17 cellular contexts compared by ENCODE assay signal in the genomic region with DNA sequence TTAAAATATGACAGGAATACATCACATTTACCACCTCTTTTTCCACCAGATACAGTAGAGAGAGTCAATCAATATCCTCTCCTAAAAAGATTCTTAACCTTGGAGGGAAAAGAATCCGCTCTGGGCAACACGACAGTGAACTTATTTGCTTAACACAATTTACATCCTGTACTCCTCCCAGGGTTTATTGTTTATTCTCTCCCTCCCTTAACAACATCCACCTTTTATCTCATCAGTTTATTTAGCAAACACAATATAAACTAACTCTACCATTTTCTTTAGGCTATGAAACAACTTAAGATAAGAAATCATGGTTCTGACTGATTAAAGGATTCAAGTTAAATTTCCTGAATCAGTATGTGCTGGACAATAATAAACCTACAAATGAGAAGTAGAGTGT. TPM values are rescaled to one million over a fixed set of nuclear protein-coding genes. Genes with fewer than 3 reads are reported as not detected.
DNase-seq lines count a peak whose midpoint lies in the region; ATAC-seq and TF ChIP-seq lines count a peak whose summit lies in the region.
"Had no signal": no experiment of that assay in that cellular context is flagged by ENCODE, and none has a peak within 500 bp of the region (broad histone marks: within the 10 kb centered on the region; RNA-seq: fewer than 3 reads in every experiment).

No MANE protein-coding gene starts in this region.

- H3K27me3 ChIP-seq in neutrophil, result no peaks in the 10 kb centered on the region
- no peaks in the 10 kb centered on the region for H3K27me3 ChIP-seq in GM23248 (replicated peaks; ENCODE audit: insufficient read depth)
- H3K27me3 ChIP-seq: esophagus squamous epithelium, pancreas, suprapubic skin had no signal

- DNase-seq in NCI-H1092 treated with DMSO at 0.1 percent for 48 hours (lab: John Stamatoyannopoulos, UW) (peak; percentile 15), NCI-H1092 (lab: John Stamatoyannopoulos, UW) (no peak), LNCaP clone FGC (ENCODE audit: low read depth) (peak; percentile 94), GM23248 (no peak), HT-29 (ENCODE audit: low spot score) (no peak)
- DNase-seq in stimulated activated naive CD8-positive, alpha-beta T cell treated with anti-CD3 and anti-CD28 coated beads, Interleukin-15, Interleukin-2, amounts not matched to agents 100 U/mL and 50 U/mL, for 24 hours, result no peak
- DNase-seq: activated naive CD8-positive, alpha-beta T cell treated with anti-CD3 and anti-CD28 coated beads, Interleukin-2, amount 50 U/mL, for 24 hours; esophagus squamous epithelium; mesendoderm; NCI-H2029; pancreas had no signal

- H3K9me3 ChIP-seq in neutrophil (no peaks in the 10 kb centered on the region), GM23248 (ENCODE audit: low read depth) (no peaks in the 10 kb centered on the region)
- H3K9me3 ChIP-seq: esophagus squamous epithelium, pancreas, suprapubic skin had no signal

- H3K9me2 ChIP-seq in GM23248 (ENCODE audit: insufficient read depth), result no peaks in the 10 kb centered on the region

- no peak overlapping the region for H2AFZ ChIP-seq in GM23248

- in situ Hi-C loops in GM23248 (cut with MboI), result no loop called here

- H3K79me2 ChIP-seq in GM23248 (ENCODE audit: insufficient read depth), result peaks cover 65% of the 10 kb centered on the region

- ATAC-seq in GM21737 (IDR thresholded peaks at IDR 0.05; ENCODE audit: unreplicated experiment), result peak; percentile 18
- no peak for ATAC-seq in stimulated activated naive CD8-positive, alpha-beta T cell treated with anti-CD3 and anti-CD28 coated beads, Interleukin-15, Interleukin-2, amounts not matched to agents 100 U/mL and 50 U/mL, for 24 hours
- ATAC-seq: activated naive CD8-positive, alpha-beta T cell treated with anti-CD3 and anti-CD28 coated beads, Interleukin-2, amount 50 U/mL, for 24 hours; K562 had no signal

- 98% methylated on average over 2 of the region's 2 CpGs for WGBS in GM23248 (ENCODE audit: low coverage in 1 of 2, low lambda C conversion rate in 2 of 2, missing lambda C conversion rate in 2 of 2), 2 experiments

- TF ChIP-seq CTCF in LNCaP clone FGC (IDR thresholded peaks at IDR 0.05; ENCODE audit: control insufficient read depth, extremely low read depth, insufficient read depth) (no peak), neutrophil (IDR thresholded peaks at IDR 0.05) (no peak)

- no peaks in the 10 kb centered on the region for H4K20me1 ChIP-seq in GM23248 (ENCODE audit: insufficient read depth)

- 0 out of 2 replicates have a peak, but pooled peaks cover 3% of the 10 kb centered on the region for H3F3A ChIP-seq in GM23248 (ENCODE audit: insufficient read depth)

- peak overlapping the region; percentile 67 for H3K27ac ChIP-seq in neutrophil
- no peak overlapping the region for H3K27ac ChIP-seq in GM23248
- H3K27ac ChIP-seq: esophagus squamous epithelium, pancreas, SK-N-MC, suprapubic skin, WERI-Rb-1 had no signal

- H3K4me1 ChIP-seq in neutrophil (ENCODE audit: control insufficient read depth in 1 of 2, insufficient read depth in 1 of 2, low read depth in 1 of 2, low read length in 1 of 2) (peaks cover 31 to 39% of the 10 kb centered on the region in 2 experiments), GM23248 (ENCODE audit: insufficient read depth) (peaks cover 15% of the 10 kb centered on the region)

- H3K4me3 ChIP-seq in LNCaP clone FGC (ENCODE audit: low read depth, low read length) (peak overlapping the region; percentile 19), neutrophil (ENCODE audit: low read depth in 1 of 2, low read length in 1 of 2) (no peak overlapping the region), GM23248 (no peak overlapping the region)
- H3K4me3 ChIP-seq: esophagus squamous epithelium, K562, pancreas, SK-N-MC, suprapubic skin had no signal

- no peak overlapping the region for H3K4me2 ChIP-seq in GM23248 (ENCODE audit: unreplicated experiment)

- no peak overlapping the region for H3K9ac ChIP-seq in GM23248

- peaks cover 7% of the 10 kb centered on the region for H3K36me3 ChIP-seq in neutrophil
- peaks cover 3% of the 10 kb centered on the region; the same call in 1 of the 2 replicates for H3K36me3 ChIP-seq in GM23248 (ENCODE audit: low read depth)
- H3K36me3 ChIP-seq: esophagus squamous epithelium, pancreas, suprapubic skin, WERI-Rb-1 had no signal

RNA-seq across cellular contexts. Expression of gene CERT1, which starts 50.9 kb away (rescaled TPM):
- 8.1 and 17.3 TPM in 2 replicates for total RNA-seq in GM23248 (2014; rRNA removed; shearing (Covaris generic))
- 14.1 and 15.2 TPM in 2 replicates for polyA plus RNA-seq in GM23248 (2016; fragmentation: Nextera tagmentation; extraction: Ambion mirVana)
- total RNA-seq in HT-29 (2014; rRNA removed; shearing (Covaris generic)), result 4.9 and 6.8 TPM in 2 replicates

RNA-seq across cellular contexts. Expression of gene POLK, which starts 51.2 kb away (rescaled TPM):
- 20.7 and 25.7 TPM in 2 replicates for total RNA-seq in GM23248 (2014; rRNA removed; shearing (Covaris generic))
- 22.2 and 24.2 TPM in 2 replicates for polyA plus RNA-seq in GM23248 (2016; fragmentation: Nextera tagmentation; extraction: Ambion mirVana)
- total RNA-seq in HT-29 (2014; rRNA removed; shearing (Covaris generic)), result 3.8 and 4.3 TPM in 2 replicates

Comparison
In these comparisons a context has a peak if more than half of its experiments do, and no peak if none do; other contexts are left out.
1. DNase-seq: peak in NCI-H1092 treated with DMSO at 0.1 percent for 48 hours (single experiment) and LNCaP clone FGC (single experiment); none in NCI-H1092 (single experiment), stimulated activated naive CD8-positive, alpha-beta T cell treated with anti-CD3 and anti-CD28 coated beads, Interleukin-15, Interleukin-2, amounts not matched to agents 100 U/mL and 50 U/mL, for 24 hours (single experiment), GM23248 (single experiment) and HT-29 (single experiment).